In genomic region chr6:42527204-42527603, GRCh38 we compare ENCODE assay signal across 36 cellular contexts.
"Had no signal": no experiment of that assay in that cellular context is flagged by ENCODE, and none has a peak within 500 bp of the region (broad histone marks: within the 10 kb centered on the region; RNA-seq: fewer than 3 reads in every experiment).

No MANE protein-coding gene starts in this region.

- H3K4me3 ChIP-seq: adrenal gland, body of pancreas, breast epithelium had no signal

- H3K27me3 ChIP-seq: adrenal gland, body of pancreas, brain microvascular endothelial cell, breast epithelium had no signal

- H3K4me1 Mint-ChIP-seq: activated B cell treated with CpG ODN at 0.5 μM for 24 hours; activated CD4-positive, alpha-beta T cell treated with anti-CD3 and anti-CD28 coated beads, Interleukin-2, amount 10 ng/mL, durations not matched to agents 24 days and 14 days; activated naive CD8-positive, alpha-beta T cell treated with anti-CD3 and anti-CD28 coated beads for 36 hours; activated T-helper 17 cell treated with anti-CD3 and anti-CD28 coated beads, Interleukin-2, amount 50 U/mL, for 72 hours had no signal

- FAIRE-seq: astrocyte, TTC549 had no signal

- H3K27me3 Mint-ChIP-seq: activated CD8-positive, alpha-beta T cell treated with anti-CD3 and anti-CD28 coated beads for 36 hours; activated naive CD8-positive, alpha-beta T cell treated with anti-CD3 and anti-CD28 coated beads for 36 hours had no signal

- ATAC-seq: activated CD8-positive, alpha-beta T cell treated with anti-CD3 and anti-CD28 coated beads for 36 hours; activated naive CD4-positive, alpha-beta T cell treated with anti-CD3 and anti-CD28 coated beads, Interleukin-2, amount 50 U/mL, for 72 hours; activated T-cell treated with anti-CD3 and anti-CD28 coated beads, Interleukin-2, amount 50 U/mL, for 4 hours; activated T-cell treated with anti-CD3 and anti-CD28 coated beads, Interleukin-2, amount 50 U/mL, for 72 hours; activated T-helper 17 cell treated with anti-CD3 and anti-CD28 coated beads, Interleukin-2, amount 50 U/mL, for 72 hours; body of pancreas had no signal

- H3K27ac Mint-ChIP-seq: activated B cell treated with CpG ODN at 0.5 μM for 24 hours; activated CD4-positive, alpha-beta memory T cell treated with anti-CD3 and anti-CD28 coated beads for 36 hours; activated CD4-positive, alpha-beta T cell treated with anti-CD3 and anti-CD28 coated beads, Interleukin-2, amount 10 ng/mL, durations not matched to agents 24 days and 14 days; activated CD8-positive, alpha-beta T cell treated with anti-CD3 and anti-CD28 coated beads for 36 hours; activated naive CD4-positive, alpha-beta T cell treated with anti-CD3 and anti-CD28 coated beads for 36 hours; activated naive CD4-positive, alpha-beta T cell treated with anti-CD3 and anti-CD28 coated beads, Interleukin-2, amount 50 U/mL, for 72 hours; activated naive CD8-positive, alpha-beta T cell treated with anti-CD3 and anti-CD28 coated beads for 36 hours; activated T-cell treated with anti-CD3 and anti-CD28 coated beads, Interleukin-2, amount 50 U/mL, for 72 hours; activated T-helper 1 cell treated with anti-CD3 and anti-CD28 coated beads, Interleukin-12 subunit alpha, Interleukin-12 subunit beta, Interleukin-2, Interleukin-4 antibody, amounts not matched to agents 30 ng/mL and 10 ng/mL and 1 ng/mL, durations not matched to agents 14 hours and 24 hours and 36 hours; activated T-helper 17 cell treated with anti-CD3 and anti-CD28 coated beads, Interleukin-2, amount 50 U/mL, for 72 hours; T-helper 1 cell treated with Interleukin-12 subunit alpha and Interleukin-12 subunit beta and Interleukin-4 antibody, amounts not matched to agents 30 μg/mL and 1 μg/mL, for 36 hours; T-helper 2 cell treated with Interferon-gamma antibody and Interleukin-4, amounts not matched to agents 5 μg/mL and 100 μg/mL, for 36 hours had no signal

- DNase-seq: activated B cell treated with CpG ODN at 0.5 μM for 24 hours; activated CD4-positive, alpha-beta memory T cell treated with anti-CD3 and anti-CD28 coated beads for 36 hours; activated CD4-positive, alpha-beta T cell treated with anti-CD3 and anti-CD28 coated beads for 4 hours; activated CD4-positive, alpha-beta T cell treated with anti-CD3 and anti-CD28 coated beads, Interleukin-2, amount 10 ng/mL, durations not matched to agents 24 days and 14 days; activated CD4-positive, alpha-beta T cell treated with anti-CD3 and anti-CD28 coated beads, Interleukin-2, amount 50 U/mL, for 1 hour; activated CD4-positive, alpha-beta T cell treated with anti-CD3 and anti-CD28 coated beads, Interleukin-2, amount 50 U/mL, for 4 hours; activated CD4-positive, CD25-positive, alpha-beta regulatory T cell treated with anti-CD3 and anti-CD28 coated beads, Interleukin-2, amount 50 U/mL, for 72 hours; activated CD8-positive, alpha-beta memory T cell treated with anti-CD3 and anti-CD28 coated beads, Interleukin-2, amount 50 U/mL, for 4 hours; activated CD8-positive, alpha-beta T cell treated with anti-CD3 and anti-CD28 coated beads for 36 hours; activated effector memory CD4-positive, alpha-beta T cell treated with anti-CD3 and anti-CD28 coated beads, Interleukin-2, amount 50 U/mL, for 16 hours; activated gamma-delta T cell treated with Interleukin-2 at 50 U/mL for 16 hours; activated naive CD4-positive, alpha-beta T cell; activated naive CD4-positive, alpha-beta T cell treated with anti-CD3 and anti-CD28 coated beads for 36 hours; activated naive CD4-positive, alpha-beta T cell treated with anti-CD3 and anti-CD28 coated beads, Interleukin-2, amount 50 U/mL, for 16 hours; activated naive CD8-positive, alpha-beta T cell treated with anti-CD3 and anti-CD28 coated beads for 36 hours; activated T-cell treated with anti-CD3 and anti-CD28 coated beads for 4 hours; activated T-cell treated with anti-CD3 and anti-CD28 coated beads, Interleukin-2, amount 50 U/mL, for 1 hour; activated T-cell treated with anti-CD3 and anti-CD28 coated beads, Interleukin-2, amount 50 U/mL, for 4 hours; activated T-cell treated with anti-CD3 and anti-CD28 coated beads, Interleukin-2, amount 50 U/mL, for 72 hours; adrenal gland; amniotic stem cell; aorta; body of pancreas; brain microvascular endothelial cell; central memory CD4-positive, alpha-beta T cell; T-helper 2 cell; T-helper 9 cell had no signal

- H3K4me1 ChIP-seq: adrenal gland, body of pancreas, breast epithelium had no signal

- H3K9me3 Mint-ChIP-seq: activated B cell treated with CpG ODN at 0.5 μM for 24 hours; activated CD4-positive, alpha-beta memory T cell treated with anti-CD3 and anti-CD28 coated beads for 36 hours; activated CD4-positive, alpha-beta T cell treated with anti-CD3 and anti-CD28 coated beads, Interleukin-2, amount 10 ng/mL, durations not matched to agents 24 days and 14 days; activated CD8-positive, alpha-beta T cell treated with anti-CD3 and anti-CD28 coated beads for 36 hours; activated naive CD4-positive, alpha-beta T cell treated with anti-CD3 and anti-CD28 coated beads for 36 hours; activated naive CD4-positive, alpha-beta T cell treated with anti-CD3 and anti-CD28 coated beads, Interleukin-2, amount 50 U/mL, for 72 hours; activated naive CD8-positive, alpha-beta T cell treated with anti-CD3 and anti-CD28 coated beads for 36 hours; activated T-cell treated with anti-CD3 and anti-CD28 coated beads, Interleukin-2, amount 50 U/mL, for 4 hours; activated T-cell treated with anti-CD3 and anti-CD28 coated beads, Interleukin-2, amount 50 U/mL, for 72 hours; activated T-helper 1 cell treated with anti-CD3 and anti-CD28 coated beads, Interleukin-12 subunit alpha, Interleukin-12 subunit beta, Interleukin-2, Interleukin-4 antibody, amounts not matched to agents 30 ng/mL and 10 ng/mL and 1 ng/mL, durations not matched to agents 14 hours and 24 hours and 36 hours; activated T-helper 17 cell treated with anti-CD3 and anti-CD28 coated beads, Interleukin-2, amount 50 U/mL, for 72 hours; T-helper 1 cell treated with Interleukin-12 subunit alpha and Interleukin-12 subunit beta and Interleukin-4 antibody, amounts not matched to agents 30 μg/mL and 1 μg/mL, for 36 hours; T-helper 2 cell treated with Interferon-gamma antibody and Interleukin-4, amounts not matched to agents 5 μg/mL and 100 μg/mL, for 36 hours had no signal

- H3K4me3 Mint-ChIP-seq: activated B cell treated with CpG ODN at 0.5 μM for 24 hours; activated CD4-positive, alpha-beta memory T cell treated with anti-CD3 and anti-CD28 coated beads for 36 hours; activated CD4-positive, alpha-beta T cell treated with anti-CD3 and anti-CD28 coated beads, Interleukin-2, amount 10 ng/mL, durations not matched to agents 24 days and 14 days; activated CD8-positive, alpha-beta T cell treated with anti-CD3 and anti-CD28 coated beads for 36 hours; activated naive CD4-positive, alpha-beta T cell treated with anti-CD3 and anti-CD28 coated beads for 36 hours; activated naive CD8-positive, alpha-beta T cell treated with anti-CD3 and anti-CD28 coated beads for 36 hours; activated T-cell treated with anti-CD3 and anti-CD28 coated beads, Interleukin-2, amount 50 U/mL, for 4 hours; activated T-cell treated with anti-CD3 and anti-CD28 coated beads, Interleukin-2, amount 50 U/mL, for 72 hours; activated T-helper 1 cell treated with anti-CD3 and anti-CD28 coated beads, Interleukin-12 subunit alpha, Interleukin-12 subunit beta, Interleukin-2, Interleukin-4 antibody, amounts not matched to agents 30 ng/mL and 10 ng/mL and 1 ng/mL, durations not matched to agents 14 hours and 24 hours and 36 hours; activated T-helper 17 cell treated with anti-CD3 and anti-CD28 coated beads, Interleukin-2, amount 50 U/mL, for 72 hours; T-helper 1 cell treated with Interleukin-12 subunit alpha and Interleukin-12 subunit beta and Interleukin-4 antibody, amounts not matched to agents 30 μg/mL and 1 μg/mL, for 36 hours; T-helper 2 cell treated with Interferon-gamma antibody and Interleukin-4, amounts not matched to agents 5 μg/mL and 100 μg/mL, for 36 hours had no signal

- H3K27ac ChIP-seq: adrenal gland, body of pancreas, brain microvascular endothelial cell, breast epithelium, VCaP had no signal

- H3K9me3 ChIP-seq: adrenal gland, body of pancreas, breast epithelium had no signal

- H3K36me3 Mint-ChIP-seq: activated CD4-positive, alpha-beta memory T cell treated with anti-CD3 and anti-CD28 coated beads for 36 hours; activated naive CD4-positive, alpha-beta T cell treated with anti-CD3 and anti-CD28 coated beads, Interleukin-2, amount 50 U/mL, for 72 hours; activated naive CD8-positive, alpha-beta T cell treated with anti-CD3 and anti-CD28 coated beads for 36 hours had no signal

- H3K36me3 ChIP-seq: adrenal gland, brain microvascular endothelial cell, breast epithelium had no signal
